ENCODE assay signal across 18 cellular contexts in genomic region chr17:27670791-27671590, GRCh38. TPM values are rescaled to one million over a fixed set of nuclear protein-coding genes. Genes with fewer than 3 reads are reported as not detected.
DNase-seq lines count a peak whose midpoint lies in the region; ATAC-seq, FAIRE-seq and TF ChIP-seq lines count a peak whose summit lies in the region.
"Had no signal": no experiment of that assay in that cellular context is flagged by ENCODE, and none has a peak within 500 bp of the region (broad histone marks: within the 10 kb centered on the region; RNA-seq: fewer than 3 reads in every experiment).

No MANE protein-coding gene starts in this region.

- no peaks in the 10 kb centered on the region for H3K36me3 ChIP-seq in H7 (replicated peaks; ENCODE audit: control insufficient read depth, insufficient read depth, low read length)
- H3K36me3 ChIP-seq in kidney (ENCODE audit: control insufficient read depth in 1 of 2, insufficient read depth in 2 of 2, low read length in 2 of 2): no peaks in the 10 kb centered on the region
- no peaks in the 10 kb centered on the region for H3K36me3 ChIP-seq in spleen
- no peaks in the 10 kb centered on the region for H3K36me3 ChIP-seq in CD8-positive, alpha-beta T cell (ENCODE audit: insufficient read depth, low read length)
- H3K36me3 ChIP-seq: BLaER1 treated with 17β-estradiol and CSF1 and Interleukin-3, amounts not matched to agents 10 nM and 100 nM had no signal

- H3K4me3 ChIP-seq in H7 (ENCODE audit: insufficient read depth, low read depth, low read length): no peak overlapping the region
- H3K4me3 ChIP-seq in kidney (ENCODE audit: low read length in 2 of 2): no peak overlapping the region
- no peak overlapping the region for H3K4me3 ChIP-seq in spleen
- H3K4me3 ChIP-seq in CD8-positive, alpha-beta T cell (ENCODE audit: low read depth, low read length): no peak overlapping the region
- H3K4me3 ChIP-seq: BLaER1 treated with 17β-estradiol and CSF1 and Interleukin-3, amounts not matched to agents 10 nM and 100 nM had no signal

- no peak overlapping the region for H3K9ac ChIP-seq in kidney (ENCODE audit: low read length in 2 of 2)
- H3K9ac ChIP-seq: BLaER1 treated with 17β-estradiol and CSF1 and Interleukin-3, amounts not matched to agents 10 nM and 100 nM had no signal

- POLR2A ChIA-PET in CD8-positive, alpha-beta T cell (lab: Charles Lee): no interaction called here

- TF ChIP-seq POLR2A in spleen (IDR thresholded peaks at IDR 0.05): no peak

- H3K27me3 Mint-ChIP-seq in chondrocyte (ENCODE audit: low read depth): peaks cover 15% of the 10 kb centered on the region
- H3K27me3 Mint-ChIP-seq in CD8-positive, alpha-beta T cell (ENCODE audit: low read depth): no peaks in the 10 kb centered on the region

- H3K27ac Mint-ChIP-seq in chondrocyte (ENCODE audit: unreplicated experiment): no peak overlapping the region
- no peak overlapping the region for H3K27ac Mint-ChIP-seq in CD8-positive, alpha-beta T cell

- DNase-seq in H7: peak; percentile 65
- peak; percentile 79 for DNase-seq in chondrocyte (ENCODE audit: low spot score)
- peak; percentile 51 for DNase-seq in kidney
- DNase-seq in spleen: peak; percentile 56
- DNase-seq in NCI-H128 (lab: John Stamatoyannopoulos, UW; ENCODE audit: unreplicated experiment): no peak
- no peak for DNase-seq in CD8-positive, alpha-beta T cell
- DNase-seq: DND-41, NCI-H1417 treated with DMSO at 0.1 percent for 48 hours, NCI-H187 treated with DMSO at 0.1 percent for 48 hours, NCI-H2227 treated with DMSO at 0.1 percent for 48 hours, NCI-H510A treated with DMSO at 0.1 percent for 48 hours, NCI-H774, OCI-M1, Right ventricle myocardium superior had no signal

- CTCF ChIA-PET in CD8-positive, alpha-beta T cell (lab: Charles Lee): no interaction called here

- no peaks in the 10 kb centered on the region for H3K9me3 ChIP-seq in kidney (ENCODE audit: control insufficient read depth in 1 of 2, low read length in 2 of 2)
- no peaks in the 10 kb centered on the region for H3K9me3 ChIP-seq in spleen
- no peaks in the 10 kb centered on the region for H3K9me3 ChIP-seq in CD8-positive, alpha-beta T cell (ENCODE audit: low read length)

- no peaks in the 10 kb centered on the region for H3K36me3 Mint-ChIP-seq in chondrocyte (ENCODE audit: low read depth)
- H3K36me3 Mint-ChIP-seq in CD8-positive, alpha-beta T cell: no peaks in the 10 kb centered on the region

- H3K27ac ChIP-seq in kidney (ENCODE audit: low read depth in 2 of 2, low read length in 2 of 2) (no peak overlapping the region), spleen (no peak overlapping the region)
- no peak overlapping the region for H3K27ac ChIP-seq in CD8-positive, alpha-beta T cell (ENCODE audit: low read depth, low read length)
- H3K27ac ChIP-seq: BLaER1 treated with 17β-estradiol and CSF1 and Interleukin-3, amounts not matched to agents 10 nM and 100 nM; HL-60 had no signal

- 82 to 85% (median 83%) methylated on average over 11 to 12 of the region's 12 CpGs for WGBS in spleen, 5 donors

- H3K4me3 Mint-ChIP-seq in chondrocyte (ENCODE audit: unreplicated experiment): no peak overlapping the region
- H3K4me3 Mint-ChIP-seq in CD8-positive, alpha-beta T cell: no peak overlapping the region

- H3K4me1 ChIP-seq in kidney (ENCODE audit: control insufficient read depth in 1 of 2, insufficient read depth in 1 of 2, low read depth in 1 of 2, low read length in 2 of 2) (no peaks in the 10 kb centered on the region), spleen (no peaks in the 10 kb centered on the region)
- no peaks in the 10 kb centered on the region for H3K4me1 ChIP-seq in CD8-positive, alpha-beta T cell (ENCODE audit: insufficient read depth, low read length)
- H3K4me1 ChIP-seq: BLaER1 treated with 17β-estradiol and CSF1 and Interleukin-3, amounts not matched to agents 10 nM and 100 nM had no signal

- ATAC-seq in CD8-positive, alpha-beta T cell: no peak
- no peak for ATAC-seq in GM21526 (IDR thresholded peaks at IDR 0.05; ENCODE audit: low FRiP score, unreplicated experiment)

- intact Hi-C loops in kidney (cut with DNase I) (no loop called here), spleen (cut with DNase I; ENCODE audit: low total_unique reads) (no loop called here)
- intact Hi-C loops in CD8-positive, alpha-beta T cell (cut with DNase I, micrococcal nuclease): loop anchor here in 1 of 2 experiments (10.0 kb wide), 1 partner anchor 64 kb away; no protein-coding TSS in a partner anchor

- H3K9me3 Mint-ChIP-seq in chondrocyte (ENCODE audit: low read depth): no peaks in the 10 kb centered on the region
- no peaks in the 10 kb centered on the region for H3K9me3 Mint-ChIP-seq in CD8-positive, alpha-beta T cell

- TF ChIP-seq CTCF in chondrocyte (IDR thresholded peaks at IDR 0.05) (no peak), kidney (IDR thresholded peaks at IDR 0.05; ENCODE audit: borderline replicate concordance, extremely low read depth, insufficient read depth) (no peak), spleen (IDR thresholded peaks at IDR 0.05 in 8 of 11, conservative IDR thresholded peaks at IDR 0.05 in 3 of 11) (no peak)
- no peak for TF ChIP-seq CTCF in CD8-positive, alpha-beta T cell (IDR thresholded peaks at IDR 0.05)

- no peaks in the 10 kb centered on the region for H3K4me1 Mint-ChIP-seq in chondrocyte (ENCODE audit: low read depth)
- no peaks in the 10 kb centered on the region for H3K4me1 Mint-ChIP-seq in CD8-positive, alpha-beta T cell (ENCODE audit: low read depth)

- no peaks in the 10 kb centered on the region for H3K27me3 ChIP-seq in H7 (ENCODE audit: control insufficient read depth, insufficient read depth, low read length)
- no peaks in the 10 kb centered on the region for H3K27me3 ChIP-seq in spleen (replicated peaks in 1 of 7)
- H3K27me3 ChIP-seq in CD8-positive, alpha-beta T cell (ENCODE audit: insufficient read depth, low read length): no peaks in the 10 kb centered on the region
- H3K27me3 ChIP-seq: BLaER1 treated with 17β-estradiol and CSF1 and Interleukin-3, amounts not matched to agents 10 nM and 100 nM had no signal

- FAIRE-seq in kidney (lab: Jason Lieb, UNC): no peak

RNA-seq across cellular contexts. Expression of gene LGALS9, which starts 40.0 kb away (rescaled TPM):
- 0.31 and 0.63 TPM in 2 replicates for total RNA-seq in H7 (2014; rRNA removed; shearing (Covaris generic))
- total RNA-seq in chondrocyte (2.1 to 4.3 TPM (median 2.9 TPM) in 3 replicates), kidney (50.8 TPM), spleen (100 to 1,000 TPM; 187 to 309 (median 252) TPM)
- polyA plus RNA-seq in kidney (ENCODE audit: insufficient read depth, low read depth, low replicate concordance) (16.4 TPM), spleen (100 to 1,000 TPM; 162 to 202 (median 198) TPM)
- total RNA-seq in CD8-positive, alpha-beta T cell: 10 to 100 TPM; 13.9 to 14.9 TPM
- total RNA-seq: G401 had no signal

Comparison
In these comparisons a context has a peak if more than half of its experiments do, and no peak if none do; other contexts are left out.
1. DNase-seq: peak in H7 (single experiment), chondrocyte (single experiment), kidney (single experiment) and spleen (single experiment); none in NCI-H128 (single experiment) and CD8-positive, alpha-beta T cell (0 of 7).